Comparison of ENCODE assay signal across 21 cellular contexts in the genomic region with DNA sequence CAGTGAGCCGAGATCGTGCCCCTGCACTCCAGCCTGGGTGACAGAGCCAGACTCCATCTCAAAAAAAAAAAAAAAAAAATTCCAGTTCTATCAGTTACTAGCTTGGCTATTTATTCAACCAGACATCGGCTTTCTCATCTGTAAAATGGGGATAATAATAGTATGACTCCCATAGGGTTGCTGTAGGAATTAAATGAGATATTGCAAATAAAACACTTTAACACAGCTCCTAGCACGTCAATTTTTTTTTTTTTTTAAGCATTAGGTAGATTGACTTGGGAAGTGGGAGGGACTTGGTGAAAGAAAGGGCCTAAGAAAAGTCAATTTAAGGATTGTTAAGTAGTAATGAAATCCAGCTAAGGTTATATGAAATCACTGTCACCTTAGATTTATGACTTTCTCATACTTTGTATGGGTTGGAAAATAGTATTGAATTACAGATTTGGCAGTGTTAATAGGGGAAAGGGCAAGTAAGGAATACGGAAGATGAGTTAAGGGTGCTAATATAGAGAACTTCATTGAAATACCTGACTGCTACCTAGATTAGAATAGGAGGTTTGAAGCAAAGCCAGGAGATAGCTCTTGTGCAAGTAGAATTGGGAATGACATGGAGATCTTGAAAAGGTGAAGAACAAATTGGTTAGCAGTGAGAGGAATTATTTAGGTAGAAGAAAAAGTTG. TPM values are rescaled to one million over a fixed set of nuclear protein-coding genes. Genes with fewer than 3 reads are reported as not detected.
DNase-seq lines count a peak whose midpoint lies in the region; ATAC-seq and TF ChIP-seq lines count a peak whose summit lies in the region.
"Had no signal": no experiment of that assay in that cellular context is flagged by ENCODE, and none has a peak within 500 bp of the region (broad histone marks: within the 10 kb centered on the region; RNA-seq: fewer than 3 reads in every experiment).

No MANE protein-coding gene starts in this region.

- peaks cover 40% of the 10 kb centered on the region for H3K36me3 ChIP-seq in CD4-positive, CD25-positive, alpha-beta regulatory T cell (ENCODE audit: control insufficient read depth, insufficient read depth, low read length)
- peaks cover 0 to 43% of the 10 kb centered on the region in 2 experiments; a peak in 1 of 3 replicates for H3K36me3 ChIP-seq in HEK293 (ENCODE audit: control insufficient read depth in 2 of 2, insufficient read depth in 1 of 2, low read length in 2 of 2)
- H3K36me3 ChIP-seq in osteoblast (ENCODE audit: insufficient read depth, low read length) = peaks cover 25% of the 10 kb centered on the region

- H3K4me2 ChIP-seq in osteoblast (ENCODE audit: insufficient read depth, low read length) = no peak overlapping the region
- H3K4me2 ChIP-seq: PC-9 had no signal

- CTCF ChIA-PET in HEK293 (lab: Yijun Ruan, JAX) = interaction anchor here (0.7 to 1.3 kb wide), 4 partner anchors 9 to 31 kb away, joined by 3 to 6 read pairs (median 3); no protein-coding TSS in a partner anchor

- no peaks in the 10 kb centered on the region for H3K9me3 ChIP-seq in CD4-positive, CD25-positive, alpha-beta regulatory T cell (ENCODE audit: control insufficient read depth in 2 of 2, low read length in 2 of 2)
- H3K9me3 ChIP-seq in HEK293 (ENCODE audit: control insufficient read depth, insufficient read depth, low read depth, low read length) (no peaks in the 10 kb centered on the region), osteoblast (ENCODE audit: low read depth, low read length) (no peaks in the 10 kb centered on the region)
- H3K9me3 ChIP-seq: BE2C, MG63 had no signal

- peaks cover 0 to 2% (median 0%) of the 10 kb centered on the region in 7 donors for H3K9me3 Mint-ChIP-seq in CD4-positive, CD25-positive, alpha-beta regulatory T cell
- H3K9me3 Mint-ChIP-seq in activated naive CD8-positive, alpha-beta T cell treated with anti-CD3 and anti-CD28 coated beads, Interleukin-2, amount 50 U/mL, for 24 hours = no peaks in the 10 kb centered on the region

- H3K4me3 Mint-ChIP-seq in CD4-positive, CD25-positive, alpha-beta regulatory T cell = no peak overlapping the region
- H3K4me3 Mint-ChIP-seq in activated naive CD8-positive, alpha-beta T cell treated with anti-CD3 and anti-CD28 coated beads, Interleukin-2, amount 50 U/mL, for 24 hours = no peak overlapping the region
- H3K4me3 Mint-ChIP-seq: CD14-positive monocyte had no signal

- peaks cover 16 to 38% (median 23%) of the 10 kb centered on the region in 4 donors for H3K4me1 Mint-ChIP-seq in CD4-positive, CD25-positive, alpha-beta regulatory T cell
- peaks cover 23% of the 10 kb centered on the region for H3K4me1 Mint-ChIP-seq in activated naive CD8-positive, alpha-beta T cell treated with anti-CD3 and anti-CD28 coated beads, Interleukin-2, amount 50 U/mL, for 24 hours

- POLR2A ChIA-PET in HEK293 (lab: Yijun Ruan, JAX) = no interaction called here

- DNase-seq in CD4-positive, CD25-positive, alpha-beta regulatory T cell = no peak
- DNase-seq in activated naive CD8-positive, alpha-beta T cell treated with anti-CD3 and anti-CD28 coated beads, Interleukin-2, amount 50 U/mL, for 24 hours = no peak
- peak; percentile 37 for DNase-seq in osteoblast (ENCODE audit: insufficient read length, low spot score, missing footprints)
- no peak for DNase-seq in mesenteric fat pad (ENCODE audit: low spot score)
- no peak for DNase-seq in activated effector memory CD4-positive, alpha-beta T cell treated with Interleukin-2 at 50 U/mL for 16 hours
- DNase-seq in medulla oblongata (ENCODE audit: extremely low spot score) = no peak
- DNase-seq: BE2C, DMS153, DND-41, H7, KG1, MG63, NCI-H1694, NCI-H2029 treated with DMSO at 0.1 percent for 48 hours, NCI-H446 treated with DMSO at 0.1 percent for 48 hours, NCI-H526, PC-9, RPMI8226, SHP77 had no signal

- peak overlapping the region; percentile 2 to 57 (median 21) for H3K27ac Mint-ChIP-seq in CD4-positive, CD25-positive, alpha-beta regulatory T cell
- H3K27ac Mint-ChIP-seq in activated naive CD8-positive, alpha-beta T cell treated with anti-CD3 and anti-CD28 coated beads, Interleukin-2, amount 50 U/mL, for 24 hours = peak overlapping the region; percentile 7

- H3K79me2 ChIP-seq in osteoblast (ENCODE audit: insufficient read depth, low read length) = peaks cover 33% of the 10 kb centered on the region

- no peak for ATAC-seq in CD4-positive, CD25-positive, alpha-beta regulatory T cell (ENCODE audit: low read depth in 2 of 2)
- ATAC-seq in activated naive CD8-positive, alpha-beta T cell treated with anti-CD3 and anti-CD28 coated beads, Interleukin-2, amount 50 U/mL, for 24 hours = no peak

- no peaks in the 10 kb centered on the region for H3K27me3 Mint-ChIP-seq in CD4-positive, CD25-positive, alpha-beta regulatory T cell
- H3K27me3 Mint-ChIP-seq in activated naive CD8-positive, alpha-beta T cell treated with anti-CD3 and anti-CD28 coated beads, Interleukin-2, amount 50 U/mL, for 24 hours = no peaks in the 10 kb centered on the region

- no peak overlapping the region for H3K4me3 ChIP-seq in CD4-positive, CD25-positive, alpha-beta regulatory T cell (ENCODE audit: low read depth, low read length)
- H3K4me3 ChIP-seq in HEK293 (ENCODE audit: low read depth, low read length) (no peak overlapping the region), osteoblast (ENCODE audit: insufficient read depth, low read length) (no peak overlapping the region)
- H3K4me3 ChIP-seq: MG63, PC-9 had no signal

- no peak for TF ChIP-seq CTCF in HEK293 (tag by site-specific recombination; IDR thresholded peaks at IDR 0.05)
- no peak for TF ChIP-seq CTCF in osteoblast (IDR thresholded peaks at IDR 0.05; ENCODE audit: extremely low read depth, low read depth, low read length)

- H3K27me3 ChIP-seq in CD4-positive, CD25-positive, alpha-beta regulatory T cell (ENCODE audit: control insufficient read depth, insufficient read depth, low read length) = no peaks in the 10 kb centered on the region
- H3K27me3 ChIP-seq in osteoblast (ENCODE audit: insufficient read depth, low read length) = no peaks in the 10 kb centered on the region
- H3K27me3 ChIP-seq: BE2C, MG63 had no signal

- no peak overlapping the region for H2AFZ ChIP-seq in osteoblast (ENCODE audit: low read length)
- H2AFZ ChIP-seq: PC-9 had no signal

- H3K27ac ChIP-seq in CD4-positive, CD25-positive, alpha-beta regulatory T cell (ENCODE audit: insufficient read depth, low read length, poor library complexity, severe bottlenecking) = no peak overlapping the region
- H3K27ac ChIP-seq in HEK293 (ENCODE audit: extremely low read depth, low read depth, low read length) (no peak overlapping the region), osteoblast (ENCODE audit: low read depth, low read length) (no peak overlapping the region)
- H3K27ac ChIP-seq: PC-9 had no signal

- peaks cover 6% of the 10 kb centered on the region for H3K4me1 ChIP-seq in CD4-positive, CD25-positive, alpha-beta regulatory T cell (ENCODE audit: control insufficient read depth, insufficient read depth, low read length, poor library complexity, severe bottlenecking)
- H3K4me1 ChIP-seq in HEK293 (ENCODE audit: control insufficient read depth, insufficient read depth, low read length) (no peaks in the 10 kb centered on the region), osteoblast (ENCODE audit: insufficient read depth, low read length) (no peaks in the 10 kb centered on the region)

- peaks cover 49% of the 10 kb centered on the region for H3K36me3 Mint-ChIP-seq in CD4-positive, CD25-positive, alpha-beta regulatory T cell
- peaks cover 47% of the 10 kb centered on the region for H3K36me3 Mint-ChIP-seq in activated naive CD8-positive, alpha-beta T cell treated with anti-CD3 and anti-CD28 coated beads, Interleukin-2, amount 50 U/mL, for 24 hours (ENCODE audit: low read depth)

- H4K20me1 ChIP-seq in osteoblast (ENCODE audit: insufficient read depth, low read length) = peaks cover 4% of the 10 kb centered on the region

TF ChIP-seq in HEK293, 187 proteins besides CTCF, POLR2A, EP300 and RAD21:
- TF ChIP-seq ZNF664 (tag by site-specific recombination; IDR thresholded peaks at IDR 0.05) = peak; percentile 60; the same call in 1 of the 2 replicates
- no peak for TF ChIP-seq ZNF112 (tag by site-specific recombination; IDR thresholded peaks at IDR 0.05)
- TF ChIP-seq ZNF785 (tag by site-specific recombination; IDR thresholded peaks at IDR 0.05) = no peak
- no peak for TF ChIP-seq ZNF555 (tag by site-specific recombination; conservative IDR thresholded peaks at IDR 0.05)
- TF ChIP-seq ZBTB17 (tag by site-specific recombination; IDR thresholded peaks at IDR 0.05) = no peak

RNA-seq across cellular contexts. Expression of a gene that starts 28.8 kb away (rescaled TPM):
- total RNA-seq in CD4-positive, CD25-positive, alpha-beta regulatory T cell = 105 TPM
- 10 to 100 TPM; 33.0 to 48.3 (median 44.9) TPM for polyA plus RNA-seq in CD4-positive, CD25-positive, alpha-beta regulatory T cell
- 74.6 and 76.0 TPM in 2 replicates for total RNA-seq in osteoblast
- 43.1 TPM for total RNA-seq in mesenteric fat pad

RNA-seq across cellular contexts. Expression of a gene that starts 58.6 kb away (rescaled TPM):
- total RNA-seq in CD4-positive, CD25-positive, alpha-beta regulatory T cell = 239 TPM
- polyA plus RNA-seq in CD4-positive, CD25-positive, alpha-beta regulatory T cell = 100 to 1,000 TPM; 107 to 151 (median 118) TPM
- total RNA-seq in osteoblast (1.2 and 1.8 TPM in 2 replicates), mesenteric fat pad (5.3 TPM)

Comparison
In these comparisons a context has a peak if more than half of its experiments do, and no peak if none do; other contexts are left out.
1. RNA of a gene that starts 58.6 kb away (total RNA-seq): 239 TPM in CD4-positive, CD25-positive, alpha-beta regulatory T cell (single experiment); 5.3 TPM in mesenteric fat pad (single experiment) and 1.2 to 1.8 TPM in osteoblast; every median in the first group is over 10 times any median in the second.